In the genomic region with DNA sequence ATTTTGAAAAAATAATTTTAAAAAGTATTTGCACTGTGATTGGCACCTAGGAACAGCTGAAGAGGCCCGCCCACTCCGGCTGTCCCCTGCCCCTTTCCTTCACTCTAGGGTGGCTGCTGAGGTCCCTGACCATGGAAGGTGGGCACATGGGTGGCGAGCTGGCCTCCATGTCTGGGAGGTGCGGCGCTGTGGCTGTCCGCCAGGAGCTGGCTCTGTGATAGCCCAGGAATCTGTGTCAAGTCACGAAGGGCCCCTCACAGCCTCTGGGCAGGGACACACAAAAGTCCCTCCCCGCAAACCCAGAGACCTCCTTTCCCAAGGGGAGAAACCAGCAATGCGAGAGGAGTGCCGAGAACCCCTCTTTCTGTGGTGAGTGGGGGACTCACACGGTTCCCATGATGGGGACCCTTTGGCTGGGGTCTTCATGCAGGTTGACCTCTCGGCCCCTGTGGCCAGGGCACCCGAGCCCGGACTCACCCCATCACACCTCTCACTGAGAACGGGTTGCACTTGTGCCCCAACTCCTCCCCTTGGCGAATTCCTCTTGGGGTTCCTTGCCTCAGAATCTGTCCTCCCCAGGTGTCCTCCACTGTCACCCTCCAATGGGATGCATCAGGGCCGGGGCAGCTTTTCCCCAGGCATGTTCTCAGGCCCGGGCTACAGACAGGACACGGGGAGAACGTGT, we compare ENCODE assay signal across 19 cellular contexts.
DNase-seq lines count a peak whose midpoint lies in the region; ATAC-seq, FAIRE-seq and TF ChIP-seq lines count a peak whose summit lies in the region.
"Had no signal": no experiment of that assay in that cellular context is flagged by ENCODE, and none has a peak within 500 bp of the region (broad histone marks: within the 10 kb centered on the region; RNA-seq: fewer than 3 reads in every experiment).

No MANE protein-coding gene starts in this region.

- H3K79me2 ChIP-seq in K562 (ENCODE audit: control insufficient read depth, insufficient read depth, low read length) (no peaks in the 10 kb centered on the region), osteoblast (ENCODE audit: insufficient read depth, low read length) (no peaks in the 10 kb centered on the region), mesendoderm (ENCODE audit: control insufficient read depth, insufficient read depth, low read length) (no peaks in the 10 kb centered on the region)

- no peak for FAIRE-seq in K562 (lab: Jason Lieb, UNC)
- no peak for FAIRE-seq in kidney (lab: Jason Lieb, UNC)
- FAIRE-seq: GM12891 had no signal

- no peak overlapping the region for H2AK5ac ChIP-seq in mesendoderm (ENCODE audit: low read length)

- WGBS in K562 (ENCODE audit: insufficient coverage, low coverage, missing lambda C conversion rate), result 58% methylated on average over 17 of the region's 20 CpGs
- WGBS in mesendoderm (ENCODE audit: extremely low coverage, insufficient coverage, low lambda C conversion rate), result no CpG with 5 or more reads among the region's 20 CpGs

- CTCF ChIA-PET in HEK293 (lab: Yijun Ruan, JAX) (no interaction called here), K562 (lab: Yijun Ruan, JAX; ENCODE audit: low intra/inter-chr PET ratio) (no interaction called here), GM10248 (lab: Yijun Ruan, JAX) (no interaction called here)

- H3K9ac ChIP-seq in K562 (ENCODE audit: insufficient read depth in 1 of 2, low read depth in 2 of 2, low read length in 2 of 2) (no peak overlapping the region), kidney (ENCODE audit: low read length in 2 of 2) (no peak overlapping the region), mesendoderm (ENCODE audit: low read length) (no peak overlapping the region)
- H3K9ac ChIP-seq: BLaER1 treated with 17β-estradiol and CSF1 and Interleukin-3, amounts not matched to agents 10 nM and 100 nM; GM23248 had no signal

- H3K9me3 ChIP-seq in HEK293 (ENCODE audit: control insufficient read depth, insufficient read depth, low read depth, low read length) (no peaks in the 10 kb centered on the region), K562 (replicated peaks; ENCODE audit: control insufficient read depth, insufficient read depth, low read depth, low read length) (no peaks in the 10 kb centered on the region), kidney (ENCODE audit: control insufficient read depth in 1 of 2, low read length in 2 of 2) (no peaks in the 10 kb centered on the region), osteoblast (ENCODE audit: low read depth, low read length) (no peaks in the 10 kb centered on the region)
- H3K9me3 ChIP-seq: BLaER1 treated with 17β-estradiol and CSF1 and Interleukin-3, amounts not matched to agents 10 nM and 100 nM had no signal

- H2BK120ac ChIP-seq in mesendoderm (ENCODE audit: low read depth, low read length), result no peak overlapping the region

- no peak overlapping the region for H3K56ac ChIP-seq in mesendoderm (ENCODE audit: low read length)

- no peak overlapping the region for H4K5ac ChIP-seq in mesendoderm (ENCODE audit: low read length)

- POLR2A ChIA-PET in HEK293 (lab: Yijun Ruan, JAX), result no interaction called here
- POLR2A ChIA-PET in K562 (lab: Yijun Ruan, JAX), result interaction anchor here (0.7 kb wide), 1 partner anchor 211 kb away, joined by 3 read pairs; no protein-coding TSS in a partner anchor
- POLR2A ChIA-PET in GM10248 (lab: Yijun Ruan, JAX), result no interaction called here

- H3K9me1 ChIP-seq in K562 (ENCODE audit: control insufficient read depth, insufficient read depth, low read length), result no peaks in the 10 kb centered on the region

- DNase-seq in K562 (ENCODE audit: extremely low read depth in 1 of 4, low spot score in 3 of 4), result no peak
- peak; percentile 55 for DNase-seq in kidney
- peak; percentile 89 for DNase-seq in osteoblast (ENCODE audit: insufficient read length, low spot score, missing footprints)
- no peak for DNase-seq in NCI-H345 (lab: John Stamatoyannopoulos, UW)
- no peak for DNase-seq in GM10248 (ENCODE audit: extremely low spot score)
- no peak for DNase-seq in anterior cingulate cortex (lab: John Stamatoyannopoulos, UW)
- no peak for DNase-seq in mesendoderm
- DNase-seq: Calu3; CD8-positive, alpha-beta T cell; DND-41; EL; GM23248; H7; KG1 had no signal

- H3K4me2 ChIP-seq in K562 (ENCODE audit: insufficient read depth, low read length) (no peak overlapping the region), osteoblast (ENCODE audit: insufficient read depth, low read length) (no peak overlapping the region), mesendoderm (ENCODE audit: low read length) (no peak overlapping the region)
- H3K4me2 ChIP-seq: BLaER1 treated with 17β-estradiol and CSF1 and Interleukin-3, amounts not matched to agents 10 nM and 100 nM had no signal

- H3K4me1 ChIP-seq in HEK293 (ENCODE audit: control insufficient read depth, insufficient read depth, low read length) (no peaks in the 10 kb centered on the region), K562 (replicated peaks in 1 of 2; ENCODE audit: control insufficient read depth in 2 of 2, insufficient read depth in 2 of 2, low read length in 2 of 2) (peaks cover 6 to 54% of the 10 kb centered on the region in 2 experiments; a peak in 3 of 5 replicates), kidney (ENCODE audit: control insufficient read depth in 1 of 2, insufficient read depth in 1 of 2, low read depth in 1 of 2, low read length in 2 of 2) (no peaks in the 10 kb centered on the region), osteoblast (ENCODE audit: insufficient read depth, low read length) (no peaks in the 10 kb centered on the region), mesendoderm (ENCODE audit: control insufficient read depth, low read depth, low read length) (no peaks in the 10 kb centered on the region)

- no peak for TF ChIP-seq RAD21 in K562 (CRISPR knock-in tag; conservative IDR thresholded peaks at IDR 0.05 in 1 of 2, IDR thresholded peaks at IDR 0.05 in 1 of 2)

- no peak overlapping the region for H3K27ac ChIP-seq in HEK293 (ENCODE audit: extremely low read depth, low read depth, low read length)
- no peak overlapping the region for H3K27ac ChIP-seq in K562 (ENCODE audit: extremely low read depth, low read depth, low read length)
- no peak overlapping the region for H3K27ac ChIP-seq in kidney (ENCODE audit: low read depth in 2 of 2, low read length in 2 of 2)
- no peak overlapping the region for H3K27ac ChIP-seq in osteoblast (ENCODE audit: low read depth, low read length)
- H3K27ac ChIP-seq in mesendoderm (ENCODE audit: low read depth, low read length), result no peak overlapping the region
- H3K27ac ChIP-seq: BLaER1 treated with 17β-estradiol and CSF1 and Interleukin-3, amounts not matched to agents 10 nM and 100 nM; GM23248; HL-60 had no signal

- H3K36me3 ChIP-seq in HEK293 (ENCODE audit: control insufficient read depth in 2 of 2, insufficient read depth in 1 of 2, low read length in 2 of 2) (no peaks in the 10 kb centered on the region), K562 (ENCODE audit: control insufficient read depth, insufficient read depth, low read length) (no peaks in the 10 kb centered on the region), kidney (ENCODE audit: control insufficient read depth in 1 of 2, insufficient read depth in 2 of 2, low read length in 2 of 2) (no peaks in the 10 kb centered on the region), osteoblast (ENCODE audit: insufficient read depth, low read length) (no peaks in the 10 kb centered on the region), mesendoderm (ENCODE audit: control insufficient read depth, insufficient read depth, low read length) (no peaks in the 10 kb centered on the region)
- H3K36me3 ChIP-seq: BLaER1 treated with 17β-estradiol and CSF1 and Interleukin-3, amounts not matched to agents 10 nM and 100 nM had no signal

- H3K27me3 ChIP-seq in K562 (ENCODE audit: control insufficient read depth in 2 of 2, insufficient read depth in 2 of 2, low read length in 2 of 2) (no peaks in the 10 kb centered on the region), osteoblast (ENCODE audit: insufficient read depth, low read length) (no peaks in the 10 kb centered on the region), mesendoderm (ENCODE audit: insufficient read depth, low read length, poor library complexity) (no peaks in the 10 kb centered on the region)
- H3K27me3 ChIP-seq: BLaER1 treated with 17β-estradiol and CSF1 and Interleukin-3, amounts not matched to agents 10 nM and 100 nM had no signal

- H2BK5ac ChIP-seq in mesendoderm (ENCODE audit: low read length), result no peak overlapping the region

- no peak for ATAC-seq in K562
- ATAC-seq: CD8-positive, alpha-beta T cell; HCT116 had no signal

- BruUV-seq in K562 (replicated peaks; lab: Mats Ljungman, UMichigan), result no TSS peak

- H2AFZ ChIP-seq in K562 (ENCODE audit: low read depth, low read length), result no peak overlapping the region
- H2AFZ ChIP-seq in osteoblast (ENCODE audit: low read length), result no peak overlapping the region
- H2AFZ ChIP-seq: GM23248 had no signal

- H4K20me1 ChIP-seq in K562 (replicated peaks; ENCODE audit: control insufficient read depth, insufficient read depth, low read length), result no peaks in the 10 kb centered on the region
- no peaks in the 10 kb centered on the region for H4K20me1 ChIP-seq in osteoblast (ENCODE audit: insufficient read depth, low read length)
- H4K20me1 ChIP-seq: BLaER1 treated with 17β-estradiol and CSF1 and Interleukin-3, amounts not matched to agents 10 nM and 100 nM had no signal

- TF ChIP-seq POLR2A in K562 (conservative IDR thresholded peaks at IDR 0.05), result no peak

- H3K4me3 ChIP-seq in HEK293 (ENCODE audit: low read depth, low read length) (no peak overlapping the region), K562 (no peak overlapping the region), kidney (ENCODE audit: low read length in 2 of 2) (no peak overlapping the region), osteoblast (ENCODE audit: insufficient read depth, low read length) (no peak overlapping the region), mesendoderm (ENCODE audit: low read length) (no peak overlapping the region)
- H3K4me3 ChIP-seq: BLaER1 treated with 17β-estradiol and CSF1 and Interleukin-3, amounts not matched to agents 10 nM and 100 nM; GM23248 had no signal

- no peak overlapping the region for H2BK15ac ChIP-seq in mesendoderm (replicated peaks; ENCODE audit: low read depth)

- no peak overlapping the region for H4K8ac ChIP-seq in mesendoderm (ENCODE audit: low read depth, low read length)

- H3K4ac ChIP-seq in mesendoderm (ENCODE audit: low read depth, low read length), result no peak overlapping the region

- in situ Hi-C loops in K562 (cut with MboI), result loop anchor here (10.0 kb wide), 1 partner anchor 205 kb away; no protein-coding TSS in a partner anchor

- intact Hi-C loops in K562 (cut with micrococcal nuclease), result loop anchor here (5.0 kb wide), 2 partner anchors 43 to 108 kb away; no protein-coding TSS in a partner anchor
- intact Hi-C loops in kidney (cut with DNase I), result no loop called here

- TF ChIP-seq CTCF in HEK293 (tag by site-specific recombination; IDR thresholded peaks at IDR 0.05) (no peak), K562 (IDR thresholded peaks at IDR 0.05 in 2 of 3, conservative IDR thresholded peaks at IDR 0.05 in 1 of 3; ENCODE audit: insufficient read depth in 2 of 3, low read depth in 1 of 3, low read length in 3 of 3) (no peak), kidney (IDR thresholded peaks at IDR 0.05; ENCODE audit: borderline replicate concordance, extremely low read depth, insufficient read depth) (no peak), osteoblast (IDR thresholded peaks at IDR 0.05; ENCODE audit: extremely low read depth, low read depth, low read length) (no peak), GM10248 (IDR thresholded peaks at IDR 0.05; ENCODE audit: control extremely low read depth, extremely low read depth, low read depth, missing control alignments) (no peak)

- H3K79me1 ChIP-seq in mesendoderm (ENCODE audit: low read length), result no peaks in the 10 kb centered on the region

- H3K23ac ChIP-seq in mesendoderm (ENCODE audit: low read length), result no peak overlapping the region

- no peak for TF ChIP-seq EP300 in K562 (IDR thresholded peaks at IDR 0.05; ENCODE audit: low read length)

- H3K18ac ChIP-seq in mesendoderm (ENCODE audit: low read length), result no peak overlapping the region

Comparison
In these comparisons a context has a peak if more than half of its experiments do, and no peak if none do; other contexts are left out.
1. DNase-seq: peak in kidney (single experiment) and osteoblast (single experiment); none in K562 (0 of 4), NCI-H345 (single experiment), GM10248 (single experiment), anterior cingulate cortex (0 of 58) and mesendoderm (single experiment).